ENCODE assay signal across 19 cellular contexts in the genomic region with DNA sequence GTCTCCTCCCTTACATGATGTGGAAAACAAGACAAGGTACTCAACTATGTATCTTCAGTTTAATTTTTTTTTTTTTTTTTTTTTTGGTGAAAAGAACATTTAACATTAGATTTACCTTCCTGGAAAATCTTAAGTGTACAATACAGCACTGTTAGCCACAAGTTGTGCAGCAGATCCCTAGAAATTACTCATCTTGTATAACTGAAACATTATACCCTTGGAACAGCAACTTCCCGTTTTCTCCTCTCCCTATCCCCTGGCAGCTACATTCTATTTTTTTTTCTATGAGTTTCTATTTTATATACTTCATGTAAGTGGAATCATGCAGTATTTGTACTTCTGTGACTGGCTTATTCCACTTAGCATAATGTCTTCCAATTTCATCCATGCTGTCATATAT.
"Had no signal": no experiment of that assay in that cellular context is flagged by ENCODE, and none has a peak within 500 bp of the region (broad histone marks: within the 10 kb centered on the region; RNA-seq: fewer than 3 reads in every experiment).

No MANE protein-coding gene starts in this region.

- DNase-seq: activated naive CD4-positive, alpha-beta T cell; activated T-cell treated with anti-CD3 and anti-CD28 coated beads, Interleukin-2, amount 50 U/mL, for 1 hour; cerebellar nuclear complex; endodermal cell; esophagus squamous epithelium; foreskin fibroblast; immature natural killer cell; lower lobe of right lung; mesendoderm; mucosa of descending colon; occipital lobe; sigmoid colon; stimulated activated CD4-positive, alpha-beta T cell treated with anti-CD3 and anti-CD28 coated beads, Interleukin-4, amount 100 ng/mL, for 1 hour; stimulated activated naive CD4-positive, alpha-beta T cell; T-cell had no signal

- H3K27me3 ChIP-seq: esophagus squamous epithelium, sigmoid colon had no signal

- H3K9me3 ChIP-seq: esophagus squamous epithelium, lower lobe of right lung, mucosa of descending colon, sigmoid colon, thoracic aorta had no signal

- H3K27ac ChIP-seq: coronary artery, esophagus squamous epithelium, lower lobe of right lung, sigmoid colon, thoracic aorta had no signal

- FAIRE-seq: astrocyte had no signal

- H3K4me2 ChIP-seq: smooth muscle cell had no signal

- H3K4me3 ChIP-seq: coronary artery, esophagus squamous epithelium, lower lobe of right lung, mucosa of descending colon, sigmoid colon, smooth muscle cell, thoracic aorta had no signal

- H3K4me1 ChIP-seq: esophagus squamous epithelium, lower lobe of right lung, sigmoid colon had no signal

- H3K36me3 ChIP-seq: esophagus squamous epithelium, lower lobe of right lung, sigmoid colon, thoracic aorta had no signal
